6 cellular contexts compared by ENCODE assay signal in genomic region chr17:40063915-40064531, GRCh38. TPM values are rescaled to one million over a fixed set of nuclear protein-coding genes. Genes with fewer than 3 reads are reported as not detected.
A peak's percentile ranks its signal among the peaks of the same experiment; 100 is the strongest.
DNase-seq lines count a peak whose midpoint lies in the region; ATAC-seq, FAIRE-seq and TF ChIP-seq lines count a peak whose summit lies in the region.

No MANE protein-coding gene starts in this region.

- TF ChIP-seq EP300 in A549 (IDR thresholded peaks at IDR 0.05), result no peak

- H3K9me3 ChIP-seq in A549 (no peaks in the 10 kb centered on the region), right atrium auricular region (no peaks in the 10 kb centered on the region), testis (no peaks in the 10 kb centered on the region)

- FAIRE-seq in A549 (lab: Jason Lieb, UNC), result no peak

- no peak for TF ChIP-seq POLR2A in A549 (IDR thresholded peaks at IDR 0.05; ENCODE audit: low read length)
- TF ChIP-seq POLR2A in testis (IDR thresholded peaks at IDR 0.05), result no peak

- CTCF ChIA-PET in A549 (lab: Yijun Ruan, JAX), result interaction anchor here (0.6 to 34.4 kb wide), 18 partner anchors 10 to 105 kb away, joined by 3 to 919 read pairs (median 7); partner anchors contain the start of genes CSF3, MED24, MSL1 and NR1D1
- CTCF ChIA-PET in RWPE1 (lab: Yijun Ruan, JAX), result interaction anchor here (1.3 to 2.1 kb wide), 3 partner anchors 11 to 47 kb away, joined by 3 to 22 read pairs (median 19); no protein-coding TSS in a partner anchor

- TF ChIP-seq CTCF in A549 (IDR thresholded peaks at IDR 0.05) (no peak), RWPE1 (conservative IDR thresholded peaks at IDR 0.05; ENCODE audit: low read depth) (no peak), right atrium auricular region (IDR thresholded peaks at IDR 0.05) (no peak), testis (IDR thresholded peaks at IDR 0.05) (no peak)

- H3K36me3 ChIP-seq in right atrium auricular region, result no peaks in the 10 kb centered on the region
- H3K36me3 ChIP-seq in testis (ENCODE audit: low read depth, missing control alignments), result no peaks in the 10 kb centered on the region

- H3K4me3 ChIP-seq in A549 (peak overlapping the region; percentile 98), right atrium auricular region (peak overlapping the region; percentile 88 to 100), testis (peak overlapping the region; percentile 92 to 96)

- H3K4me1 ChIP-seq in A549, result peaks cover 48% of the 10 kb centered on the region
- H3K4me1 ChIP-seq in right atrium auricular region, result peaks cover 0 to 57% of the 10 kb centered on the region in 2 donors
- peaks cover 42% of the 10 kb centered on the region for H3K4me1 ChIP-seq in testis

- no peak for DNase-seq in A549 (ENCODE audit: low read depth in 1 of 2, low spot score in 1 of 2)
- no peak for DNase-seq in RWPE1 (ENCODE audit: low spot score)
- no peak for DNase-seq in right atrium auricular region (ENCODE audit: low spot score)
- DNase-seq in testis, result no peak
- no peak for DNase-seq in NCI-H69 (lab: John Stamatoyannopoulos, UW)
- DNase-seq in NCI-H146 (lab: John Stamatoyannopoulos, UW), result no peak

- POLR2A ChIA-PET in A549 (lab: Yijun Ruan, JAX), result interaction anchor here (1.2 to 2.3 kb wide), 4 partner anchors 10 to 49 kb away, joined by 5 to 16 read pairs (median 8); partner anchors contain the start of genes MED24 and NR1D1
- POLR2A ChIA-PET in RWPE1 (lab: Yijun Ruan, JAX; ENCODE audit: low non-redundant PET), result interaction anchor here (0.7 kb wide), 1 partner anchor 75 kb away, joined by 3 read pairs; no protein-coding TSS in a partner anchor

- 60% methylated on average over 9 of the region's 9 CpGs for WGBS in A549 (ENCODE audit: missing lambda C conversion rate)
- WGBS in testis, 2 donors, result 14 to 17% methylated on average over 9 of the region's 9 CpGs

- no peak for ATAC-seq in A549

- TF ChIP-seq RAD21 in A549 (conservative IDR thresholded peaks at IDR 0.05 in 1 of 2, IDR thresholded peaks at IDR 0.05 in 1 of 2), result no peak

- intact Hi-C loops in testis (cut with DNase I; ENCODE audit: low total_unique reads), result no loop called here

- H3K27ac ChIP-seq in A549 (peak overlapping the region; percentile 92 to 98), RWPE1 (peak overlapping the region; percentile 95), right atrium auricular region (peak overlapping the region; percentile 95 to 98), testis (peak overlapping the region; percentile 91 to 97)

- H3K27me3 ChIP-seq in right atrium auricular region (no peaks in the 10 kb centered on the region), testis (no peaks in the 10 kb centered on the region)

- peak overlapping the region; percentile 97 for H3K4me2 ChIP-seq in A549

TF ChIP-seq in A549, 52 proteins besides CTCF, POLR2A, EP300 and RAD21:
- TF ChIP-seq HOXA7 (CRISPR knock-in tag; IDR thresholded peaks at IDR 0.05) (no peak), HOXB13 (CRISPR knock-in tag; IDR thresholded peaks at IDR 0.05; ENCODE audit: low read depth) (no peak), MAFK (IDR thresholded peaks at IDR 0.05; ENCODE audit: partially characterized antibody) (peak; percentile 24), FOSB (CRISPR knock-in tag; IDR thresholded peaks at IDR 0.05) (no peak), HMGXB4 (CRISPR knock-in tag; IDR thresholded peaks at IDR 0.05; ENCODE audit: borderline replicate concordance) (no peak)

RNA-seq across cellular contexts. Expression of gene THRA, which starts 1.3 kb away (rescaled TPM):
- polyA plus RNA-seq in A549 (2011; rRNA removed) (20.1 and 27.4 TPM in 2 replicates), A549 (2017; fragmentation: RNase III; extraction: RNeasy Plus Mini Kit Qiagen cat#74134 plus additional on column Dnase treatment) (16.1 to 23.7 TPM (median 22.5 TPM) in 3 replicates), testis (ENCODE audit: insufficient read depth, low read depth, low replicate concordance) (41.2 TPM)
- polyA plus RNA-seq in A549 (2012; cell fraction: cytosol; rRNA removed), result 12.5 and 15.3 TPM in 2 replicates
- polyA plus RNA-seq in A549 (2012; cell fraction: nucleus; rRNA removed), result 10.5 and 13.1 TPM in 2 replicates
- 25.5 and 26.9 TPM in 2 replicates for polyA minus RNA-seq in A549 (2011; rRNA and poly(A)+ RNA removed)
- total RNA-seq in right atrium auricular region (10 to 100 TPM; 60.3 to 69.0 TPM), testis (10 to 100 TPM; 44.9 to 51.7 TPM)

RNA-seq across cellular contexts. Expression of gene MED24, which starts 9.8 kb away (rescaled TPM):
- polyA plus RNA-seq in A549 (2011; rRNA removed), result 63.6 and 89.5 TPM in 2 replicates
- 85.2 and 102 TPM in 2 replicates for polyA plus RNA-seq in A549 (2012; cell fraction: cytosol; rRNA removed)
- polyA plus RNA-seq in A549 (2012; cell fraction: nucleus; rRNA removed), result 320 and 427 TPM in 2 replicates
- 60.7 to 64.5 TPM (median 60.8 TPM) in 3 replicates for polyA plus RNA-seq in A549 (2017; fragmentation: RNase III; extraction: RNeasy Plus Mini Kit Qiagen cat#74134 plus additional on column Dnase treatment)
- polyA minus RNA-seq in A549 (2011; rRNA and poly(A)+ RNA removed), result 129 and 130 TPM in 2 replicates
- 10 to 100 TPM; 44.2 to 44.7 TPM for total RNA-seq in right atrium auricular region
- 100 to 1,000 TPM; 151 to 172 TPM for total RNA-seq in testis
- polyA plus RNA-seq in testis (ENCODE audit: insufficient read depth, low read depth, low replicate concordance), result 127 TPM

RNA-seq across cellular contexts. Expression of gene NR1D1, which starts 36.4 kb away (rescaled TPM):
- polyA plus RNA-seq in A549 (2011; rRNA removed) (1.2 and 2.4 TPM in 2 replicates), A549 (2017; fragmentation: RNase III; extraction: RNeasy Plus Mini Kit Qiagen cat#74134 plus additional on column Dnase treatment) (3.0 to 4.6 TPM (median 4.4 TPM) in 3 replicates), testis (ENCODE audit: insufficient read depth, low read depth, low replicate concordance) (9.8 TPM)
- 5.7 and 6.5 TPM in 2 replicates for polyA plus RNA-seq in A549 (2012; cell fraction: cytosol; rRNA removed)
- polyA plus RNA-seq in A549 (2012; cell fraction: nucleus; rRNA removed), result 12.1 and 15.2 TPM in 2 replicates
- polyA minus RNA-seq in A549 (2011; rRNA and poly(A)+ RNA removed), result 4.0 and 6.0 TPM in 2 replicates
- total RNA-seq in right atrium auricular region (1 to 10 TPM; 8.3 to 9.9 TPM), testis (10 to 100 TPM; 14.4 to 23.6 TPM)

RNA-seq across cellular contexts. Expression of gene CSF3, which starts 48.8 kb away (rescaled TPM):
- polyA plus RNA-seq in A549 (2011; rRNA removed), result 0.41 TPM in 1 of 2 replicates, not detected in the other
- 0.03 TPM in 1 of 2 replicates, not detected in the other for polyA plus RNA-seq in A549 (2012; cell fraction: cytosol; rRNA removed)
- 0.04 TPM in 1 of 2 replicates, not detected in the other for polyA plus RNA-seq in A549 (2012; cell fraction: nucleus; rRNA removed)
- polyA plus RNA-seq in A549 (2017; fragmentation: RNase III; extraction: RNeasy Plus Mini Kit Qiagen cat#74134 plus additional on column Dnase treatment), result not detected in 3 replicates
- not detected in 2 replicates for polyA minus RNA-seq in A549 (2011; rRNA and poly(A)+ RNA removed)
- total RNA-seq in right atrium auricular region, result 1 to 10 TPM in 1 of 2 donors, not detected in 1; 1.3 TPM
- 1 to 10 TPM; 2.4 to 3.6 TPM for total RNA-seq in testis
- 0.80 TPM for polyA plus RNA-seq in testis (ENCODE audit: insufficient read depth, low read depth, low replicate concordance)

RNA-seq across cellular contexts. Expression of gene MSL1, which starts 57.7 kb away (rescaled TPM):
- polyA plus RNA-seq in A549 (2011; rRNA removed), result 87.8 and 95.1 TPM in 2 replicates
- 24.3 and 30.5 TPM in 2 replicates for polyA plus RNA-seq in A549 (2012; cell fraction: cytosol; rRNA removed)
- 28.3 and 28.4 TPM in 2 replicates for polyA plus RNA-seq in A549 (2012; cell fraction: nucleus; rRNA removed)
- polyA plus RNA-seq in A549 (2017; fragmentation: RNase III; extraction: RNeasy Plus Mini Kit Qiagen cat#74134 plus additional on column Dnase treatment), result 60.4 to 70.1 TPM (median 64.8 TPM) in 3 replicates
- polyA minus RNA-seq in A549 (2011; rRNA and poly(A)+ RNA removed), result 32.5 and 33.0 TPM in 2 replicates
- 10 to 100 TPM; 42.2 to 52.5 TPM for total RNA-seq in right atrium auricular region
- 100 to 1,000 TPM; 129 to 161 TPM for total RNA-seq in testis
- 157 TPM for polyA plus RNA-seq in testis (ENCODE audit: insufficient read depth, low read depth, low replicate concordance)
